In genomic region chr9:79686381-79687130, GRCh38 we compare ENCODE assay signal across 10 cellular contexts.
DNase-seq lines count a peak whose midpoint lies in the region; ATAC-seq and TF ChIP-seq lines count a peak whose summit lies in the region.
"Had no signal": no experiment of that assay in that cellular context is flagged by ENCODE, and none has a peak within 500 bp of the region (broad histone marks: within the 10 kb centered on the region; RNA-seq: fewer than 3 reads in every experiment).

No MANE protein-coding gene starts in this region.

- H3K36me3 Mint-ChIP-seq in stimulated activated naive CD8-positive, alpha-beta T cell treated with anti-CD3 and anti-CD28 coated beads, Interleukin-15, Interleukin-2, amounts not matched to agents 100 ng/mL and 50 ng/mL, for 24 hours (ENCODE audit: low read depth), result peaks cover 16% of the 10 kb centered on the region
- peaks cover 33% of the 10 kb centered on the region for H3K36me3 Mint-ChIP-seq in activated CD8-positive, alpha-beta T cell treated with anti-CD3 and anti-CD28 coated beads, Interleukin-2, amount 10 ng/mL, durations not matched to agents 7 days and 5 days (ENCODE audit: low read depth)
- H3K36me3 Mint-ChIP-seq in mesothelial cell of epicardium, result peaks cover 6% of the 10 kb centered on the region

- H3K4me1 ChIP-seq in foreskin keratinocyte, result peaks cover 10% of the 10 kb centered on the region

- no peaks in the 10 kb centered on the region for H3K9me3 Mint-ChIP-seq in stimulated activated naive CD8-positive, alpha-beta T cell treated with anti-CD3 and anti-CD28 coated beads, Interleukin-15, Interleukin-2, amounts not matched to agents 100 ng/mL and 50 ng/mL, for 24 hours
- peaks cover under 1% of the 10 kb centered on the region for H3K9me3 Mint-ChIP-seq in activated CD8-positive, alpha-beta T cell treated with anti-CD3 and anti-CD28 coated beads, Interleukin-2, amount 10 ng/mL, durations not matched to agents 7 days and 5 days (ENCODE audit: insufficient read depth)
- no peaks in the 10 kb centered on the region for H3K9me3 Mint-ChIP-seq in mesothelial cell of epicardium

- H3K4me1 Mint-ChIP-seq in stimulated activated naive CD8-positive, alpha-beta T cell treated with anti-CD3 and anti-CD28 coated beads, Interleukin-15, Interleukin-2, amounts not matched to agents 100 ng/mL and 50 ng/mL, for 24 hours (ENCODE audit: low read depth), result peaks cover 28% of the 10 kb centered on the region
- H3K4me1 Mint-ChIP-seq in activated CD8-positive, alpha-beta T cell treated with anti-CD3 and anti-CD28 coated beads, Interleukin-2, amount 10 ng/mL, durations not matched to agents 7 days and 5 days (ENCODE audit: low read depth), result peaks cover 36% of the 10 kb centered on the region
- peaks cover 44% of the 10 kb centered on the region for H3K4me1 Mint-ChIP-seq in mesothelial cell of epicardium

- H3K27me3 ChIP-seq in foreskin keratinocyte, result no peaks in the 10 kb centered on the region

- no peak for DNase-seq in stimulated activated naive CD8-positive, alpha-beta T cell treated with anti-CD3 and anti-CD28 coated beads, Interleukin-15, Interleukin-2, amounts not matched to agents 100 U/mL and 50 U/mL, for 24 hours
- no peak for DNase-seq in activated CD8-positive, alpha-beta T cell treated with anti-CD3 and anti-CD28 coated beads, Interleukin-2, amount 10 ng/mL, durations not matched to agents 7 days and 5 days
- DNase-seq in foreskin keratinocyte (no peak), KG1 (lab: John Stamatoyannopoulos, UW) (no peak), iPS-NIHi7 (ENCODE audit: extremely low spot score) (no peak), mesothelial cell of epicardium (ENCODE audit: low spot score in 2 of 2, unreplicated experiment in 2 of 2) (no peak)
- DNase-seq: activated CD8-positive, alpha-beta memory T cell treated with anti-CD3 and anti-CD28 coated beads, Interleukin-2, amount 50 U/mL, for 4 hours; stimulated activated naive B cell treated with anti-CD40 and anti-IgM and Interleukin-4, amounts not matched to agents 10 μg/mL and 1 μg/mL and 100 μg/mL, for 72 hours had no signal

- H3K27ac ChIP-seq in foreskin keratinocyte, result no peak overlapping the region

- POLR2A ChIA-PET in activated CD8-positive, alpha-beta T cell treated with anti-CD3 and anti-CD28 coated beads, Interleukin-2, amount 10 ng/mL, durations not matched to agents 7 days and 5 days (lab: Charles Lee), result interaction anchor here (1.0 to 1.2 kb wide), 3 partner anchors 9 to 115 kb away, joined by 3 to 9 read pairs (median 3); partner anchors contain the start of gene TLE4

- TF ChIP-seq CTCF in foreskin keratinocyte (conservative IDR thresholded peaks at IDR 0.05) (no peak), mesothelial cell of epicardium (IDR thresholded peaks at IDR 0.05; ENCODE audit: unreplicated experiment) (no peak)

- peak overlapping the region; percentile 72 for H3K27ac Mint-ChIP-seq in stimulated activated naive CD8-positive, alpha-beta T cell treated with anti-CD3 and anti-CD28 coated beads, Interleukin-15, Interleukin-2, amounts not matched to agents 100 ng/mL and 50 ng/mL, for 24 hours
- H3K27ac Mint-ChIP-seq in activated CD8-positive, alpha-beta T cell treated with anti-CD3 and anti-CD28 coated beads, Interleukin-2, amount 10 ng/mL, durations not matched to agents 7 days and 5 days, result peak overlapping the region; percentile 80
- H3K27ac Mint-ChIP-seq in mesothelial cell of epicardium, result no peak overlapping the region

- H3K4me3 Mint-ChIP-seq in stimulated activated naive CD8-positive, alpha-beta T cell treated with anti-CD3 and anti-CD28 coated beads, Interleukin-15, Interleukin-2, amounts not matched to agents 100 ng/mL and 50 ng/mL, for 24 hours, result peak overlapping the region; percentile 17
- H3K4me3 Mint-ChIP-seq in activated CD8-positive, alpha-beta T cell treated with anti-CD3 and anti-CD28 coated beads, Interleukin-2, amount 10 ng/mL, durations not matched to agents 7 days and 5 days, result peak overlapping the region; percentile 20
- H3K4me3 Mint-ChIP-seq in mesothelial cell of epicardium, result no peak overlapping the region
- H3K4me3 Mint-ChIP-seq: stimulated activated naive B cell treated with anti-CD40 and anti-IgM and Interleukin-4, amounts not matched to agents 10 μg/mL and 1 μg/mL and 100 μg/mL, for 72 hours had no signal

- no peaks in the 10 kb centered on the region for H3K27me3 Mint-ChIP-seq in stimulated activated naive CD8-positive, alpha-beta T cell treated with anti-CD3 and anti-CD28 coated beads, Interleukin-15, Interleukin-2, amounts not matched to agents 100 ng/mL and 50 ng/mL, for 24 hours
- H3K27me3 Mint-ChIP-seq in activated CD8-positive, alpha-beta T cell treated with anti-CD3 and anti-CD28 coated beads, Interleukin-2, amount 10 ng/mL, durations not matched to agents 7 days and 5 days (ENCODE audit: low read depth), result no peaks in the 10 kb centered on the region
- no peaks in the 10 kb centered on the region for H3K27me3 Mint-ChIP-seq in mesothelial cell of epicardium (ENCODE audit: low read depth)
- H3K27me3 Mint-ChIP-seq: stimulated activated naive B cell treated with anti-CD40 and anti-IgM and Interleukin-4, amounts not matched to agents 10 μg/mL and 1 μg/mL and 100 μg/mL, for 72 hours had no signal

- CTCF ChIA-PET in activated CD8-positive, alpha-beta T cell treated with anti-CD3 and anti-CD28 coated beads, Interleukin-2, amount 10 ng/mL, durations not matched to agents 7 days and 5 days (lab: Charles Lee), result interaction anchor here (0.6 to 1.1 kb wide), 3 partner anchors 9 to 208 kb away, joined by 3 read pairs; partner anchors contain the start of gene TLE4

- ATAC-seq in stimulated activated naive CD8-positive, alpha-beta T cell treated with anti-CD3 and anti-CD28 coated beads, Interleukin-15, Interleukin-2, amounts not matched to agents 100 U/mL and 50 U/mL, for 24 hours, result no peak
- peak; percentile 62 for ATAC-seq in activated CD8-positive, alpha-beta T cell treated with anti-CD3 and anti-CD28 coated beads, Interleukin-2, amount 10 ng/mL, durations not matched to agents 7 days and 5 days
- ATAC-seq in foreskin keratinocyte (peak; percentile 41), GM21528 (IDR thresholded peaks at IDR 0.05; ENCODE audit: low FRiP score, unreplicated experiment) (no peak)

Comparison
In these comparisons a context has a peak if more than half of its experiments do, and no peak if none do; other contexts are left out.
1. ATAC-seq: peak in activated CD8-positive, alpha-beta T cell treated with anti-CD3 and anti-CD28 coated beads, Interleukin-2, amount 10 ng/mL, durations not matched to agents 7 days and 5 days (single experiment) and foreskin keratinocyte (single experiment); none in stimulated activated naive CD8-positive, alpha-beta T cell treated with anti-CD3 and anti-CD28 coated beads, Interleukin-15, Interleukin-2, amounts not matched to agents 100 U/mL and 50 U/mL, for 24 hours (single experiment) and GM21528 (single experiment).